ENCODE assay signal across 12 cellular contexts in genomic region chr1:101264699-101265098, GRCh38. TPM values are rescaled to one million over a fixed set of nuclear protein-coding genes. Genes with fewer than 3 reads are reported as not detected.
A peak's percentile ranks its signal among the peaks of the same experiment; 100 is the strongest.
DNase-seq lines count a peak whose midpoint lies in the region; ATAC-seq and TF ChIP-seq lines count a peak whose summit lies in the region.
"Had no signal": no experiment of that assay in that cellular context is flagged by ENCODE, and none has a peak within 500 bp of the region (broad histone marks: within the 10 kb centered on the region; RNA-seq: fewer than 3 reads in every experiment).

No MANE protein-coding gene starts in this region.

- peak; percentile 55; the same call in 2 of the 3 replicates for ATAC-seq in SK-N-SH treated with all-trans-retinoic acid at 6 μM for 48 hours
- no peak for ATAC-seq in GM21619 (IDR thresholded peaks at IDR 0.05; ENCODE audit: unreplicated experiment)

- peak overlapping the region in 6 of 8 donors; percentile 36 to 68 (median 53) for H3K27ac ChIP-seq in spleen

- H3K27ac Mint-ChIP-seq in activated T-cell treated with anti-CD3 and anti-CD28 coated beads, Interleukin-2, amount 50 U/mL, for 24 hours = peak overlapping the region; percentile 75
- peak overlapping the region; percentile 25 for H3K27ac Mint-ChIP-seq in endothelial cell (ENCODE audit: unreplicated experiment)
- no peak overlapping the region for H3K27ac Mint-ChIP-seq in chondrocyte (ENCODE audit: unreplicated experiment)

- WGBS in spleen, 5 donors = 12 to 22% (median 14%) methylated on average over 2 of the region's 2 CpGs

- H3K4me1 Mint-ChIP-seq in activated T-cell treated with anti-CD3 and anti-CD28 coated beads, Interleukin-2, amount 50 U/mL, for 24 hours (ENCODE audit: low read depth) = peaks cover 73% of the 10 kb centered on the region
- H3K4me1 Mint-ChIP-seq in endothelial cell (ENCODE audit: unreplicated experiment) (peaks cover 42% of the 10 kb centered on the region), chondrocyte (ENCODE audit: low read depth) (peaks cover 20% of the 10 kb centered on the region)

- DNase-seq in activated T-cell treated with anti-CD3 and anti-CD28 coated beads, Interleukin-2, amount 50 U/mL, for 24 hours = no peak
- no peak for DNase-seq in activated T-cell treated with anti-CD3 and anti-CD28 coated beads, Interleukin-2, amount 50 U/mL, for 1 hour
- DNase-seq in endothelial cell (ENCODE audit: low spot score) (no peak), spleen (no peak), chondrocyte (ENCODE audit: low spot score) (no peak), NCI-H146 treated with DMSO at 0.1 percent for 48 hours (lab: John Stamatoyannopoulos, UW; ENCODE audit: unreplicated experiment) (no peak)
- DNase-seq: AML-193; effector CD4-positive, alpha-beta T cell; NCI-H1105; posterior cingulate gyrus had no signal

- no peaks in the 10 kb centered on the region for H3K27me3 ChIP-seq in spleen (replicated peaks in 1 of 7)

- H3K9me3 Mint-ChIP-seq in activated T-cell treated with anti-CD3 and anti-CD28 coated beads, Interleukin-2, amount 50 U/mL, for 24 hours = no peaks in the 10 kb centered on the region
- H3K9me3 Mint-ChIP-seq in endothelial cell (ENCODE audit: unreplicated experiment) = no peaks in the 10 kb centered on the region
- no peaks in the 10 kb centered on the region for H3K9me3 Mint-ChIP-seq in chondrocyte (ENCODE audit: low read depth)

- no peak for TF ChIP-seq CTCF in endothelial cell (IDR thresholded peaks at IDR 0.05; ENCODE audit: unreplicated experiment)
- TF ChIP-seq CTCF in spleen (IDR thresholded peaks at IDR 0.05 in 8 of 11, conservative IDR thresholded peaks at IDR 0.05 in 3 of 11) = no peak
- TF ChIP-seq CTCF in chondrocyte (IDR thresholded peaks at IDR 0.05) = no peak

- intact Hi-C loops in spleen (cut with DNase I; ENCODE audit: low total_unique reads) = no loop called here

- H3K36me3 Mint-ChIP-seq in activated T-cell treated with anti-CD3 and anti-CD28 coated beads, Interleukin-2, amount 50 U/mL, for 24 hours (ENCODE audit: low read depth) = no peaks in the 10 kb centered on the region
- H3K36me3 Mint-ChIP-seq in endothelial cell (ENCODE audit: low read depth, unreplicated experiment) (no peaks in the 10 kb centered on the region), chondrocyte (ENCODE audit: low read depth) (no peaks in the 10 kb centered on the region)

- H3K4me1 ChIP-seq in spleen = peaks cover 36 to 60% (median 55%) of the 10 kb centered on the region in 6 donors

- TF ChIP-seq POLR2A in spleen (IDR thresholded peaks at IDR 0.05) = no peak

- no peaks in the 10 kb centered on the region for H3K27me3 Mint-ChIP-seq in activated T-cell treated with anti-CD3 and anti-CD28 coated beads, Interleukin-2, amount 50 U/mL, for 24 hours
- peaks cover 2% of the 10 kb centered on the region for H3K27me3 Mint-ChIP-seq in endothelial cell (ENCODE audit: unreplicated experiment)
- no peaks in the 10 kb centered on the region for H3K27me3 Mint-ChIP-seq in chondrocyte (ENCODE audit: low read depth)

- H3K9me3 ChIP-seq in spleen = no peaks in the 10 kb centered on the region

- H3K4me3 Mint-ChIP-seq in activated T-cell treated with anti-CD3 and anti-CD28 coated beads, Interleukin-2, amount 50 U/mL, for 24 hours = peak overlapping the region; percentile 26
- H3K4me3 Mint-ChIP-seq in endothelial cell (ENCODE audit: unreplicated experiment) (no peak overlapping the region), chondrocyte (ENCODE audit: unreplicated experiment) (no peak overlapping the region)

- H3K4me3 ChIP-seq in spleen = no peak overlapping the region

- no peaks in the 10 kb centered on the region for H3K36me3 ChIP-seq in spleen

TF ChIP-seq in SK-N-SH treated with all-trans-retinoic acid at 6 μM for 48 hours, 23 proteins besides CTCF, POLR2A, EP300 and RAD21:
- TF ChIP-seq ZNF70 (CRISPR knock-in tag; IDR thresholded peaks at IDR 0.05) (no peak), ISL1 (CRISPR knock-in tag; IDR thresholded peaks at IDR 0.05) (peak; percentile 36), OSR1 (CRISPR knock-in tag; IDR thresholded peaks at IDR 0.05) (no peak)

RNA-seq across cellular contexts. Expression of gene S1PR1, which starts 27.9 kb away (rescaled TPM):
- 79.1 TPM for total RNA-seq in endothelial cell (ENCODE audit: unreplicated experiment)
- 100 to 1,000 TPM in 6 of 7 donors, 10 to 100 TPM in 1; 83.9 to 219 (median 158) TPM for total RNA-seq in spleen
- 10 to 100 TPM; 42.5 to 53.9 (median 45.4) TPM for polyA plus RNA-seq in spleen
- total RNA-seq in chondrocyte = 0.15 to 0.40 TPM (median 0.17 TPM) in 3 replicates

Comparison
In these comparisons a context has a peak if more than half of its experiments do, and no peak if none do; other contexts are left out.
1. RNA of gene S1PR1, which starts 27.9 kb away (total RNA-seq): 83.9 to 219 TPM in spleen and 79.1 TPM in endothelial cell (single experiment); 0.15 to 0.40 TPM in chondrocyte; every median in the first group is over 10 times any median in the second.